Comparison of ENCODE assay signal across 8 cellular contexts in the genomic region with DNA sequence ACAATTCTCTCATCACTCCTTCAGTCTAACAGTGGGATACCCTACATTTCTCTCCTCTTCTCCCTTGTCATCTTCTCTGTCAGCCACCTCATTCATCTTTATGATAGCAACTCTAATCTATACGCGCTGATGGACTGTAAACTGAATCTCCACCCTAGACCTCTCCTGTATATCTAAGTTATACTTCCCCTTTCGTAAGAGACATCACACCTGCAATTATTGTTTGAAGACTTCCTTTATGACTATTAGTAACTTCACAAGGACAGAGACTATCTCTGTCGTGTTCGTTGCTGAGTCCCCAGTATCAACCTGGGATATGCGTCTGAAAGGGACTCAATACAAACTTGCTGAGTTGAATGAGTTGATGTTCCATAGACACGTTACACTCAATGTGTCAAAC.
"Had no signal": no experiment of that assay in that cellular context is flagged by ENCODE, and none has a peak within 500 bp of the region (broad histone marks: within the 10 kb centered on the region; RNA-seq: fewer than 3 reads in every experiment).

No MANE protein-coding gene starts in this region.

- H2AFZ ChIP-seq: GM23248 had no signal

- DNase-seq: GM23248, GOT3, H9, HCEC 1CT, KG1 had no signal

- H3K4me3 ChIP-seq: GM23248, K562 had no signal

- H3K27ac ChIP-seq: GM23248 had no signal

- ATAC-seq: K562 had no signal

- FAIRE-seq: H54, HTR-8/SVneo, K562 had no signal

- H3K9ac ChIP-seq: GM23248 had no signal
